8 cellular contexts compared by ENCODE assay signal in the genomic region with DNA sequence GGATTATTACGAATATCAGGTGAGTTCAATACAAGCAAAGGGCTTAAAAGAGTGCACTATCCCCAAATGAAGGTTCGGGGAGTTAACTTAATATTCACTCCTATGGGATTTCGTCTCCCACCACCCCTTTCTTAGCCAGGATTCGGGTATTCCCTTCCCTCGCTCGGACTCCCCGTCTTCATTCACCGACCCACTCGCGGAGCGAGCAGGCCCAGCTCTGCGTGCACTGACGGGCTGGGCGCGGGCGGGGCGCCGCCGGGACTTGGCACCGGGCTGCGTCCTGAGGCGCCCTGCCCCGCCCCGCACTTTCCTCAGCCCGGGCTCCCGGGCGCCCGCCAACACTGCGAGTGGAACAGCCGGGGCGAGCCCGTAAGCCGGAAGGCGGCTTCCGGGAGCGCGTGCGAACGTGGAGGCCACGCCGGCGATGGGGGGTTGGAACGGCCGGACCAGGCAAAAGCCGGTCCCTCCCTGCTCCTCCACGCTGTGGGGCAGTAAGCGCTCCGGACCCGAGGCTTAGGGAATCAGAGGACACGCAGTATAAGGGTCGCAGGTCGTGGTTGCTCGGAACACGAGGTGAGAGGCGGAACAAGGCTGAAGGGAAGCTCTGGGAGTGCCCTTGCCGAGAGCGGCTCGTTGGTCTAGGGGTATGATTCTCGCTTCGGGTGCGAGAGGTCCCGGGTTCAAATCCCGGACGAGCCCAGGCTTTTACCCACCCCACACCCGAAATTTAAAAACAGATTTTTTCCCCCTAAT. TPM values are rescaled to one million over a fixed set of nuclear protein-coding genes. Genes with fewer than 3 reads are reported as not detected.
A peak's percentile ranks its signal among the peaks of the same experiment; 100 is the strongest.
DNase-seq lines count a peak whose midpoint lies in the region; TF ChIP-seq lines count a peak whose summit lies in the region.

No MANE protein-coding gene starts in this region.

- no peaks in the 10 kb centered on the region for H3K27me3 ChIP-seq in thymus (ENCODE audit: control insufficient read depth, insufficient read depth)

- peaks cover 6% of the 10 kb centered on the region for H3K4me1 ChIP-seq in thymus (ENCODE audit: control insufficient read depth, insufficient read depth, low read length)

- no peaks in the 10 kb centered on the region for H3K36me3 ChIP-seq in thymus (ENCODE audit: control insufficient read depth, insufficient read depth)

- H3K4me3 ChIP-seq in HFF-Myc (replicated peaks; ENCODE audit: low read depth, low read length) = peak overlapping the region; percentile 52
- H3K4me3 ChIP-seq in thymus (ENCODE audit: low read length) = peak overlapping the region; percentile 76

- H3K4me1 Mint-ChIP-seq in activated naive CD4-positive, alpha-beta T cell treated with anti-CD3 and anti-CD28 coated beads, Interleukin-2, amount 10 ng/mL, durations not matched to agents 7 days and 5 days = peaks cover 54% of the 10 kb centered on the region
- H3K4me1 Mint-ChIP-seq in osteocyte (ENCODE audit: unreplicated experiment) = peaks cover 12% of the 10 kb centered on the region

- no peaks in the 10 kb centered on the region for H3K9me3 Mint-ChIP-seq in activated naive CD4-positive, alpha-beta T cell treated with anti-CD3 and anti-CD28 coated beads, Interleukin-2, amount 10 ng/mL, durations not matched to agents 7 days and 5 days
- no peaks in the 10 kb centered on the region for H3K9me3 Mint-ChIP-seq in osteocyte (ENCODE audit: unreplicated experiment)

- CTCF ChIA-PET in activated naive CD4-positive, alpha-beta T cell treated with anti-CD3 and anti-CD28 coated beads, Interleukin-2, amount 10 ng/mL, durations not matched to agents 7 days and 5 days (lab: Charles Lee) = interaction anchor here (0.6 to 4.6 kb wide), 13 partner anchors 25 to 369 kb away, joined by 3 to 22 read pairs (median 4); a partner anchor contains a TSS

- H3K27ac ChIP-seq in thymus (ENCODE audit: low read depth) = peak overlapping the region; percentile 86

- peak overlapping the region; percentile 79 for H3K4me3 Mint-ChIP-seq in activated naive CD4-positive, alpha-beta T cell treated with anti-CD3 and anti-CD28 coated beads, Interleukin-2, amount 10 ng/mL, durations not matched to agents 7 days and 5 days
- H3K4me3 Mint-ChIP-seq in osteocyte (ENCODE audit: unreplicated experiment) = peak overlapping the region; percentile 82

- H3K27ac Mint-ChIP-seq in activated naive CD4-positive, alpha-beta T cell treated with anti-CD3 and anti-CD28 coated beads, Interleukin-2, amount 10 ng/mL, durations not matched to agents 7 days and 5 days = peak overlapping the region; percentile 96
- peak overlapping the region; percentile 91 for H3K27ac Mint-ChIP-seq in osteocyte (ENCODE audit: unreplicated experiment)

- peaks cover 26% of the 10 kb centered on the region for H3K27me3 Mint-ChIP-seq in activated naive CD4-positive, alpha-beta T cell treated with anti-CD3 and anti-CD28 coated beads, Interleukin-2, amount 10 ng/mL, durations not matched to agents 7 days and 5 days
- no peaks in the 10 kb centered on the region for H3K27me3 Mint-ChIP-seq in osteocyte (ENCODE audit: unreplicated experiment)

- in situ Hi-C loops in SK-MEL-5 (cut with HindIII; ENCODE audit: low pct_unique_long_range_greater_than_20kb, low sequenced_read_pairs) = no loop called here

- TF ChIP-seq CTCF in HFF-Myc (IDR thresholded peaks at IDR 0.05; ENCODE audit: low read depth, low read length, missing control alignments) (no peak), osteocyte (IDR thresholded peaks at IDR 0.05) (no peak)

- H3K36me3 Mint-ChIP-seq in activated naive CD4-positive, alpha-beta T cell treated with anti-CD3 and anti-CD28 coated beads, Interleukin-2, amount 10 ng/mL, durations not matched to agents 7 days and 5 days = peaks cover 3% of the 10 kb centered on the region
- H3K36me3 Mint-ChIP-seq in osteocyte (ENCODE audit: unreplicated experiment) = no peaks in the 10 kb centered on the region

- under 1% methylated on average over 65 of the region's 65 CpGs for WGBS in thymus

- H3K9me3 ChIP-seq in thymus (ENCODE audit: control insufficient read depth) = no peaks in the 10 kb centered on the region

- peak; percentile 65 for DNase-seq in GM04504 (ENCODE audit: low read depth)
- peak; percentile 65 for DNase-seq in HFF-Myc (ENCODE audit: extremely low read depth, low read depth)
- DNase-seq in MV-4-11 (lab: John Stamatoyannopoulos, UW) = peak; percentile 85
- DNase-seq in SK-MEL-5 (ENCODE audit: low read depth, low spot score) = peak; percentile 88
- peak; percentile 88 for DNase-seq in activated naive CD4-positive, alpha-beta T cell treated with anti-CD3 and anti-CD28 coated beads, Interleukin-2, amount 10 ng/mL, durations not matched to agents 7 days and 5 days
- peak; percentile 91 for DNase-seq in glomerular visceral epithelial cell (ENCODE audit: extremely low spot score)
- DNase-seq in osteocyte (ENCODE audit: extremely low spot score, unreplicated experiment) = peak; percentile 94

RNA-seq across cellular contexts. Expression of a gene that starts 7.5 kb away (rescaled TPM):
- 104 and 123 TPM in 2 replicates for total RNA-seq in SK-MEL-5 (2014; rRNA removed; shearing (Covaris generic))
- polyA plus RNA-seq in SK-MEL-5 (2015; cell fraction: cytosol; rRNA removed) = 89.4 and 121 TPM in 2 replicates
- polyA plus RNA-seq in SK-MEL-5 (2015; cell fraction: nucleus; rRNA removed) = 41.1 and 50.4 TPM in 2 replicates
- total RNA-seq in osteocyte = 147 and 155 TPM in 2 replicates
- polyA plus RNA-seq in thymus = 26.0 TPM

Comparison
In these comparisons a context has a peak if more than half of its experiments do, and no peak if none do; other contexts are left out.
1. Peak in every context shown above with its lines: DNase-seq, H3K4me3 ChIP-seq and H3K27ac ChIP-seq.